In the genomic region with DNA sequence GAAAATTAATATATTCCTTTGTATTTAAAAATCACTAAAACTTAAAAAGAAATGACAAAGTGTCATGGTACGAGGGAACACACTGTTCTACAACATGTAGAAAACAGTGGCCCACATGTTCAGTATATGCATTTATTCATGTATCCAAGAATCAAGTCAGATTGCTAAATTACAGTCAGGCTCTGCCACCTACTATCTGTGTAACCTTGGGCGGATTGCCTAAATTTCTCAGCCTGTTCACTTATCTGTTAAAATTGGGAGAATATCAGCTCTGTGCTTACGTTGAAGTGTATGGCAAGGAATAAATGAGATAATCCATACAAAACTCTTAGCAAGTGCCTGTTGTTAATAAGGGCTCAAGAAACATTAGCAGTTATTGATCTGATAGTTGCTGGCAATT, we compare ENCODE assay signal across 6 cellular contexts.
"Had no signal": no experiment of that assay in that cellular context is flagged by ENCODE, and none has a peak within 500 bp of the region (broad histone marks: within the 10 kb centered on the region; RNA-seq: fewer than 3 reads in every experiment).

No MANE protein-coding gene starts in this region.

- H3K36me3 Mint-ChIP-seq: IgD-negative memory B cell had no signal

- H3K27ac Mint-ChIP-seq: H9, IgD-negative memory B cell had no signal

- H3K4me3 ChIP-seq: GM23248 had no signal

- H3K27ac ChIP-seq: GM23248, KMS-11 had no signal

- H3K9me3 Mint-ChIP-seq: IgD-negative memory B cell had no signal

- DNase-seq: GM23248, H9, HCEC 1CT, KBM-7 had no signal

- H3K4me2 ChIP-seq: KMS-11 had no signal

- H2AFZ ChIP-seq: GM23248 had no signal

- H3K27me3 Mint-ChIP-seq: IgD-negative memory B cell had no signal

- H3K4me3 Mint-ChIP-seq: H9, IgD-negative memory B cell had no signal
